1 cellular context compared by ENCODE assay signal in the genomic region with DNA sequence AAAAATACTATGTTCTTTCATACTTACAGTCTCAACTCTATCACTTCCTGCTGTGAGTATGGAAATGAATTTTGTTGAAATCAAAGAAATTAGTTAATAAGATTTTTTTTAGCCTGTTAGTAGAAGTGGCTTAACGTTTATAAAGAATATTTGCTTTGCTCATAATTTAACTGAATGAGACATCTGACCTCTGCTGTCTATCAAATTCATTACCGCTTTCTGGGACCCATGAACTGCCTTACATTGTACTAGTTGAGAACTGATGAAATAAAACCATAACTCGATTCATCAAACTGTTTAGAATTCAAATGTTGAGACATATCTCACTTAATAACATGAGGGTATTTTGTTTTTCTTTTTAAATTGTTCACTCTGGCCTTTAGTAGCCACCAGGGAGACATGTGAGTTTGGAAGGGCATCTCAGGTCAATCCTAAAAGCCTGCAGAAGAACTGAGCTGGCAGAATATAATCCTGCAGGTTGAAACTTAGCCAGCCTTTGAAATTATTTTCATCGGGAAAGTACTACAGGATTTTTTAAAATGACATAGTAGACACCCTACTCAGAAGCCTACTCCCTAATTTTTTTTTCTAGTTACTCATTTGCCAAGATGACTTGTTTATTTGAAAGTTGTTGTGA.
A peak's percentile ranks its signal among the peaks of the same experiment; 100 is the strongest.
TF ChIP-seq lines count a peak whose summit lies in the region.

No MANE protein-coding gene starts in this region.

TF ChIP-seq in GM12878, 131 proteins besides CTCF, POLR2A, EP300 and RAD21 (continued from another document):
- TF ChIP-seq, protein P1, sequence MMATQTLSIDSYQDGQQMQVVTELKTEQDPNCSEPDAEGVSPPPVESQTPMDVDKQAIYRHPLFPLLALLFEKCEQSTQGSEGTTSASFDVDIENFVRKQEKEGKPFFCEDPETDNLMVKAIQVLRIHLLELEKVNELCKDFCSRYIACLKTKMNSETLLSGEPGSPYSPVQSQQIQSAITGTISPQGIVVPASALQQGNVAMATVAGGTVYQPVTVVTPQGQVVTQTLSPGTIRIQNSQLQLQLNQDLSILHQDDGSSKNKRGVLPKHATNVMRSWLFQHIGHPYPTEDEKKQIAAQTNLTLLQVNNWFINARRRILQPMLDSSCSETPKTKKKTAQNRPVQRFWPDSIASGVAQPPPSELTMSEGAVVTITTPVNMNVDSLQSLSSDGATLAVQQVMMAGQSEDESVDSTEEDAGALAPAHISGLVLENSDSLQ (IDR thresholded peaks at IDR 0.05) = peak; percentile 17; the same call in 1 of the 2 replicates
- TF ChIP-seq, protein P2, sequence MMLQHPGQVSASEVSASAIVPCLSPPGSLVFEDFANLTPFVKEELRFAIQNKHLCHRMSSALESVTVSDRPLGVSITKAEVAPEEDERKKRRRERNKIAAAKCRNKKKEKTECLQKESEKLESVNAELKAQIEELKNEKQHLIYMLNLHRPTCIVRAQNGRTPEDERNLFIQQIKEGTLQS (IDR thresholded peaks at IDR 0.05; ENCODE audit: borderline replicate concordance, extremely low read depth, low read depth, low read length) = no peak
